ENCODE assay signal across 1 cellular context in the genomic region with DNA sequence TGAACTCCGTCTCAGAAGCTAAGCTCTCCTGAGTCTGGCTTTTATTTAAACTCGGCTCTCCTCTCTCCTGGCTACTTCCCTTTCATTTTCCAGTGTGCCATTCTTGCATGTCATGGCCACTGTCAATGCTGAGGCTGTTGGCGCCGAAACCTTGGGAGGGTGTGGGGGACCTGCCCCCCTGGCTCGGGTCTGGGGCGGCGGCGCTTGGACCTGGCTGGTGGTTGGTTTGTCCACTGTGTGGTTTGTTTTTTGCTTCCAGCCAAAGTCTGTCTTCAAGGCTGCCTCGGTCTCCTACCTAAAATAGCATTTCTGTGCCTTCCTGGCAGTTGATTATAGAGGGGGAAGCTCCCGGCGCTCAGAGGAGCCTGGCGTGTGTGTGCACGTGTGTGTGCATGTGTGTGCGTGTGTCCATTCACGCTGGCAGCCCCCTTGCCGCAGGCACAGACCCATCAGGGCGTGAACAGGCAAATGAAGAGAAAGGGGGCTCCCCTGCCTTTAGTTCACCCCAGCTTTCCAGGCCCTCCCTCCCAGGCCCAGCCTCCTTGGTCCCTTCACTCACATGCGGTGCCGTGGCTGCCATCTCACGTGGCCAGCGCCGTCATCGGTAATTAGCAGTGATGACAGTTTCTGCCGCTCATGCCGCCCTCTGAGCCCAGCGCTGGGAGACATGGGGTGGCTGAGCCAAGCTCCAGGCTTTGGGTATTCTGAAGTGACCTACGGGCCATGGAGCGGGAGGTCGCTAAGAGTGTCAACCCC.
TF ChIP-seq lines count a peak whose summit lies in the region.

No MANE protein-coding gene starts in this region.

TF ChIP-seq in GM12878, 131 proteins besides CTCF, POLR2A, EP300 and RAD21 (continued from another document and continues in another):
- TF ChIP-seq CBX5 (IDR thresholded peaks at IDR 0.05; ENCODE audit: low read depth) (no peak), ZNF217 (IDR thresholded peaks at IDR 0.05) (no peak), PML (IDR thresholded peaks at IDR 0.05; ENCODE audit: low read length) (no peak), HCFC1 (IDR thresholded peaks at IDR 0.05; ENCODE audit: low read length) (no peak), NFYA (IDR thresholded peaks at IDR 0.05; ENCODE audit: borderline replicate concordance, low read depth, low read length) (no peak), BACH1 (IDR thresholded peaks at IDR 0.05; ENCODE audit: borderline replicate concordance) (0 out of 2 replicates have a peak, but pooled peaks have one; percentile 62), RBBP5 (conservative IDR thresholded peaks at IDR 0.05) (no peak), CHD4 (IDR thresholded peaks at IDR 0.05) (no peak), BCL11A (IDR thresholded peaks at IDR 0.05; ENCODE audit: low read depth, low read length) (peak; percentile 34; the same call in 1 of the 2 replicates), NFIC (IDR thresholded peaks at IDR 0.05; ENCODE audit: low read depth, low read length) (no peak), SMARCA5 (IDR thresholded peaks at IDR 0.05) (peak; percentile 35; the same call in 1 of the 2 replicates), STAT3 (IDR thresholded peaks at IDR 0.05; ENCODE audit: low read depth, low read length) (no peak), YBX1 (IDR thresholded peaks at IDR 0.05) (no peak), ZNF24 (IDR thresholded peaks at IDR 0.05) (no peak), JUND (IDR thresholded peaks at IDR 0.05; ENCODE audit: low read depth, low read length) (no peak), ATF7 (IDR thresholded peaks at IDR 0.05; ENCODE audit: low read depth) (peak; percentile 84), RELA (IDR thresholded peaks at IDR 0.05; ENCODE audit: borderline replicate concordance, partially characterized antibody) (peak; percentile 43), TCF12 (IDR thresholded peaks at IDR 0.05; ENCODE audit: low read depth, low read length) (peak; percentile 69; the same call in 1 of the 2 replicates), KAT2A (conservative IDR thresholded peaks at IDR 0.05; ENCODE audit: control insufficient read depth, low read depth, low read length) (no peak), NRF1 (conservative IDR thresholded peaks at IDR 0.05; ENCODE audit: low read depth, low read length) (no peak), RFX5 (IDR thresholded peaks at IDR 0.05; ENCODE audit: low read depth, low read length) (no peak), GABPA (IDR thresholded peaks at IDR 0.05; ENCODE audit: low read depth) (no peak), BMI1 (IDR thresholded peaks at IDR 0.05; ENCODE audit: borderline replicate concordance) (no peak), CREM (IDR thresholded peaks at IDR 0.05; ENCODE audit: low read depth) (0 out of 2 replicates have a peak, but pooled peaks have one; percentile 67), CREB1 (IDR thresholded peaks at IDR 0.05; ENCODE audit: low read depth) (peak; percentile 77), SRF (IDR thresholded peaks at IDR 0.05; ENCODE audit: low read depth in 2 of 2, low read length in 2 of 2) (0 out of 4 replicates have a peak, but pooled peaks of 1 of the 2 experiments have one; percentile 2), SUPT20H (IDR thresholded peaks at IDR 0.05; ENCODE audit: borderline replicate concordance, control insufficient read depth, low read depth, low read length) (no peak), MYB (IDR thresholded peaks at IDR 0.05; ENCODE audit: borderline replicate concordance, low read depth, low read length) (no peak), NR2C1 (IDR thresholded peaks at IDR 0.05) (no peak), ASH2L (IDR thresholded peaks at IDR 0.05; ENCODE audit: borderline replicate concordance, low read depth) (no peak), JUNB (IDR thresholded peaks at IDR 0.05) (no peak)
- TF ChIP-seq, protein P1, sequence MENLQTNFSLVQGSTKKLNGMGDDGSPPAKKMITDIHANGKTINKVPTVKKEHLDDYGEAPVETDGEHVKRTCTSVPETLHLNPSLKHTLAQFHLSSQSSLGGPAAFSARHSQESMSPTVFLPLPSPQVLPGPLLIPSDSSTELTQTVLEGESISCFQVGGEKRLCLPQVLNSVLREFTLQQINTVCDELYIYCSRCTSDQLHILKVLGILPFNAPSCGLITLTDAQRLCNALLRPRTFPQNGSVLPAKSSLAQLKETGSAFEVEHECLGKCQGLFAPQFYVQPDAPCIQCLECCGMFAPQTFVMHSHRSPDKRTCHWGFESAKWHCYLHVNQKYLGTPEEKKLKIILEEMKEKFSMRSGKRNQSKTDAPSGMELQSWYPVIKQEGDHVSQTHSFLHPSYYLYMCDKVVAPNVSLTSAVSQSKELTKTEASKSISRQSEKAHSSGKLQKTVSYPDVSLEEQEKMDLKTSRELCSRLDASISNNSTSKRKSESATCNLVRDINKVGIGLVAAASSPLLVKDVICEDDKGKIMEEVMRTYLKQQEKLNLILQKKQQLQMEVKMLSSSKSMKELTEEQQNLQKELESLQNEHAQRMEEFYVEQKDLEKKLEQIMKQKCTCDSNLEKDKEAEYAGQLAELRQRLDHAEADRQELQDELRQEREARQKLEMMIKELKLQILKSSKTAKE (IDR thresholded peaks at IDR 0.05; ENCODE audit: low read depth, poor library complexity, severe bottlenecking): peak; percentile 21
- TF ChIP-seq, protein P2, sequence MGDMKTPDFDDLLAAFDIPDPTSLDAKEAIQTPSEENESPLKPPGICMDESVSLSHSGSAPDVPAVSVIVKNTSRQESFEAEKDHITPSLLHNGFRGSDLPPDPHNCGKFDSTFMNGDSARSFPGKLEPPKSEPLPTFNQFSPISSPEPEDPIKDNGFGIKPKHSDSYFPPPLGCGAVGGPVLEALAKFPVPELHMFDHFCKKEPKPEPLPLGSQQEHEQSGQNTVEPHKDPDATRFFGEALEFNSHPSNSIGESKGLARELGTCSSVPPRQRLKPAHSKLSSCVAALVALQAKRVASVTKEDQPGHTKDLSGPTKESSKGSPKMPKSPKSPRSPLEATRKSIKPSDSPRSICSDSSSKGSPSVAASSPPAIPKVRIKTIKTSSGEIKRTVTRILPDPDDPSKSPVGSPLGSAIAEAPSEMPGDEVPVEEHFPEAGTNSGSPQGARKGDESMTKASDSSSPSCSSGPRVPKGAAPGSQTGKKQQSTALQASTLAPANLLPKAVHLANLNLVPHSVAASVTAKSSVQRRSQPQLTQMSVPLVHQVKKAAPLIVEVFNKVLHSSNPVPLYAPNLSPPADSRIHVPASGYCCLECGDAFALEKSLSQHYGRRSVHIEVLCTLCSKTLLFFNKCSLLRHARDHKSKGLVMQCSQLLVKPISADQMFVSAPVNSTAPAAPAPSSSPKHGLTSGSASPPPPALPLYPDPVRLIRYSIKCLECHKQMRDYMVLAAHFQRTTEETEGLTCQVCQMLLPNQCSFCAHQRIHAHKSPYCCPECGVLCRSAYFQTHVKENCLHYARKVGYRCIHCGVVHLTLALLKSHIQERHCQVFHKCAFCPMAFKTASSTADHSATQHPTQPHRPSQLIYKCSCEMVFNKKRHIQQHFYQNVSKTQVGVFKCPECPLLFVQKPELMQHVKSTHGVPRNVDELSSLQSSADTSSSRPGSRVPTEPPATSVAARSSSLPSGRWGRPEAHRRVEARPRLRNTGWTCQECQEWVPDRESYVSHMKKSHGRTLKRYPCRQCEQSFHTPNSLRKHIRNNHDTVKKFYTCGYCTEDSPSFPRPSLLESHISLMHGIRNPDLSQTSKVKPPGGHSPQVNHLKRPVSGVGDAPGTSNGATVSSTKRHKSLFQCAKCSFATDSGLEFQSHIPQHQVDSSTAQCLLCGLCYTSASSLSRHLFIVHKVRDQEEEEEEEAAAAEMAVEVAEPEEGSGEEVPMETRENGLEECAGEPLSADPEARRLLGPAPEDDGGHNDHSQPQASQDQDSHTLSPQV (IDR thresholded peaks at IDR 0.05): no peak; the same call in 1 of the 2 replicates
- TF ChIP-seq, protein P3, sequence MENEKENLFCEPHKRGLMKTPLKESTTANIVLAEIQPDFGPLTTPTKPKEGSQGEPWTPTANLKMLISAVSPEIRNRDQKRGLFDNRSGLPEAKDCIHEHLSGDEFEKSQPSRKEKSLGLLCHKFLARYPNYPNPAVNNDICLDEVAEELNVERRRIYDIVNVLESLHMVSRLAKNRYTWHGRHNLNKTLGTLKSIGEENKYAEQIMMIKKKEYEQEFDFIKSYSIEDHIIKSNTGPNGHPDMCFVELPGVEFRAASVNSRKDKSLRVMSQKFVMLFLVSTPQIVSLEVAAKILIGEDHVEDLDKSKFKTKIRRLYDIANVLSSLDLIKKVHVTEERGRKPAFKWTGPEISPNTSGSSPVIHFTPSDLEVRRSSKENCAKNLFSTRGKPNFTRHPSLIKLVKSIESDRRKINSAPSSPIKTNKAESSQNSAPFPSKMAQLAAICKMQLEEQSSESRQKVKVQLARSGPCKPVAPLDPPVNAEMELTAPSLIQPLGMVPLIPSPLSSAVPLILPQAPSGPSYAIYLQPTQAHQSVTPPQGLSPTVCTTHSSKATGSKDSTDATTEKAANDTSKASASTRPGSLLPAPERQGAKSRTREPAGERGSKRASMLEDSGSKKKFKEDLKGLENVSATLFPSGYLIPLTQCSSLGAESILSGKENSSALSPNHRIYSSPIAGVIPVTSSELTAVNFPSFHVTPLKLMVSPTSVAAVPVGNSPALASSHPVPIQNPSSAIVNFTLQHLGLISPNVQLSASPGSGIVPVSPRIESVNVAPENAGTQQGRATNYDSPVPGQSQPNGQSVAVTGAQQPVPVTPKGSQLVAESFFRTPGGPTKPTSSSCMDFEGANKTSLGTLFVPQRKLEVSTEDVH (IDR thresholded peaks at IDR 0.05; ENCODE audit: low read depth, partially characterized antibody): no peak
- TF ChIP-seq, protein P4, sequence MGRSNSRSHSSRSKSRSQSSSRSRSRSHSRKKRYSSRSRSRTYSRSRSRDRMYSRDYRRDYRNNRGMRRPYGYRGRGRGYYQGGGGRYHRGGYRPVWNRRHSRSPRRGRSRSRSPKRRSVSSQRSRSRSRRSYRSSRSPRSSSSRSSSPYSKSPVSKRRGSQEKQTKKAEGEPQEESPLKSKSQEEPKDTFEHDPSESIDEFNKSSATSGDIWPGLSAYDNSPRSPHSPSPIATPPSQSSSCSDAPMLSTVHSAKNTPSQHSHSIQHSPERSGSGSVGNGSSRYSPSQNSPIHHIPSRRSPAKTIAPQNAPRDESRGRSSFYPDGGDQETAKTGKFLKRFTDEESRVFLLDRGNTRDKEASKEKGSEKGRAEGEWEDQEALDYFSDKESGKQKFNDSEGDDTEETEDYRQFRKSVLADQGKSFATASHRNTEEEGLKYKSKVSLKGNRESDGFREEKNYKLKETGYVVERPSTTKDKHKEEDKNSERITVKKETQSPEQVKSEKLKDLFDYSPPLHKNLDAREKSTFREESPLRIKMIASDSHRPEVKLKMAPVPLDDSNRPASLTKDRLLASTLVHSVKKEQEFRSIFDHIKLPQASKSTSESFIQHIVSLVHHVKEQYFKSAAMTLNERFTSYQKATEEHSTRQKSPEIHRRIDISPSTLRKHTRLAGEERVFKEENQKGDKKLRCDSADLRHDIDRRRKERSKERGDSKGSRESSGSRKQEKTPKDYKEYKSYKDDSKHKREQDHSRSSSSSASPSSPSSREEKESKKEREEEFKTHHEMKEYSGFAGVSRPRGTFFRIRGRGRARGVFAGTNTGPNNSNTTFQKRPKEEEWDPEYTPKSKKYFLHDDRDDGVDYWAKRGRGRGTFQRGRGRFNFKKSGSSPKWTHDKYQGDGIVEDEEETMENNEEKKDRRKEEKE (IDR thresholded peaks at IDR 0.05): no peak
- TF ChIP-seq, protein P5, sequence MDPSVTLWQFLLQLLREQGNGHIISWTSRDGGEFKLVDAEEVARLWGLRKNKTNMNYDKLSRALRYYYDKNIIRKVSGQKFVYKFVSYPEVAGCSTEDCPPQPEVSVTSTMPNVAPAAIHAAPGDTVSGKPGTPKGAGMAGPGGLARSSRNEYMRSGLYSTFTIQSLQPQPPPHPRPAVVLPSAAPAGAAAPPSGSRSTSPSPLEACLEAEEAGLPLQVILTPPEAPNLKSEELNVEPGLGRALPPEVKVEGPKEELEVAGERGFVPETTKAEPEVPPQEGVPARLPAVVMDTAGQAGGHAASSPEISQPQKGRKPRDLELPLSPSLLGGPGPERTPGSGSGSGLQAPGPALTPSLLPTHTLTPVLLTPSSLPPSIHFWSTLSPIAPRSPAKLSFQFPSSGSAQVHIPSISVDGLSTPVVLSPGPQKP (IDR thresholded peaks at IDR 0.05; ENCODE audit: low read depth, low read length): no peak
- TF ChIP-seq, protein P6, sequence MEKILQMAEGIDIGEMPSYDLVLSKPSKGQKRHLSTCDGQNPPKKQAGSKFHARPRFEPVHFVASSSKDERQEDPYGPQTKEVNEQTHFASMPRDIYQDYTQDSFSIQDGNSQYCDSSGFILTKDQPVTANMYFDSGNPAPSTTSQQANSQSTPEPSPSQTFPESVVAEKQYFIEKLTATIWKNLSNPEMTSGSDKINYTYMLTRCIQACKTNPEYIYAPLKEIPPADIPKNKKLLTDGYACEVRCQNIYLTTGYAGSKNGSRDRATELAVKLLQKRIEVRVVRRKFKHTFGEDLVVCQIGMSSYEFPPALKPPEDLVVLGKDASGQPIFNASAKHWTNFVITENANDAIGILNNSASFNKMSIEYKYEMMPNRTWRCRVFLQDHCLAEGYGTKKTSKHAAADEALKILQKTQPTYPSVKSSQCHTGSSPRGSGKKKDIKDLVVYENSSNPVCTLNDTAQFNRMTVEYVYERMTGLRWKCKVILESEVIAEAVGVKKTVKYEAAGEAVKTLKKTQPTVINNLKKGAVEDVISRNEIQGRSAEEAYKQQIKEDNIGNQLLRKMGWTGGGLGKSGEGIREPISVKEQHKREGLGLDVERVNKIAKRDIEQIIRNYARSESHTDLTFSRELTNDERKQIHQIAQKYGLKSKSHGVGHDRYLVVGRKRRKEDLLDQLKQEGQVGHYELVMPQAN (conservative IDR thresholded peaks at IDR 0.05): peak; percentile 45
- TF ChIP-seq, protein P7, sequence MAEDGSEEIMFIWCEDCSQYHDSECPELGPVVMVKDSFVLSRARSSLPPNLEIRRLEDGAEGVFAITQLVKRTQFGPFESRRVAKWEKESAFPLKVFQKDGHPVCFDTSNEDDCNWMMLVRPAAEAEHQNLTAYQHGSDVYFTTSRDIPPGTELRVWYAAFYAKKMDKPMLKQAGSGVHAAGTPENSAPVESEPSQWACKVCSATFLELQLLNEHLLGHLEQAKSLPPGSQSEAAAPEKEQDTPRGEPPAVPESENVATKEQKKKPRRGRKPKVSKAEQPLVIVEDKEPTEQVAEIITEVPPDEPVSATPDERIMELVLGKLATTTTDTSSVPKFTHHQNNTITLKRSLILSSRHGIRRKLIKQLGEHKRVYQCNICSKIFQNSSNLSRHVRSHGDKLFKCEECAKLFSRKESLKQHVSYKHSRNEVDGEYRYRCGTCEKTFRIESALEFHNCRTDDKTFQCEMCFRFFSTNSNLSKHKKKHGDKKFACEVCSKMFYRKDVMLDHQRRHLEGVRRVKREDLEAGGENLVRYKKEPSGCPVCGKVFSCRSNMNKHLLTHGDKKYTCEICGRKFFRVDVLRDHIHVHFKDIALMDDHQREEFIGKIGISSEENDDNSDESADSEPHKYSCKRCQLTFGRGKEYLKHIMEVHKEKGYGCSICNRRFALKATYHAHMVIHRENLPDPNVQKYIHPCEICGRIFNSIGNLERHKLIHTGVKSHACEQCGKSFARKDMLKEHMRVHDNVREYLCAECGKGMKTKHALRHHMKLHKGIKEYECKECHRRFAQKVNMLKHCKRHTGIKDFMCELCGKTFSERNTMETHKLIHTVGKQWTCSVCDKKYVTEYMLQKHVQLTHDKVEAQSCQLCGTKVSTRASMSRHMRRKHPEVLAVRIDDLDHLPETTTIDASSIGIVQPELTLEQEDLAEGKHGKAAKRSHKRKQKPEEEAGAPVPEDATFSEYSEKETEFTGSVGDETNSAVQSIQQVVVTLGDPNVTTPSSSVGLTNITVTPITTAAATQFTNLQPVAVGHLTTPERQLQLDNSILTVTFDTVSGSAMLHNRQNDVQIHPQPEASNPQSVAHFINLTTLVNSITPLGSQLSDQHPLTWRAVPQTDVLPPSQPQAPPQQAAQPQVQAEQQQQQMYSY (CRISPR knock-in tag; IDR thresholded peaks at IDR 0.05): no peak
